ENCODE assay signal across 8 cellular contexts in the genomic region with DNA sequence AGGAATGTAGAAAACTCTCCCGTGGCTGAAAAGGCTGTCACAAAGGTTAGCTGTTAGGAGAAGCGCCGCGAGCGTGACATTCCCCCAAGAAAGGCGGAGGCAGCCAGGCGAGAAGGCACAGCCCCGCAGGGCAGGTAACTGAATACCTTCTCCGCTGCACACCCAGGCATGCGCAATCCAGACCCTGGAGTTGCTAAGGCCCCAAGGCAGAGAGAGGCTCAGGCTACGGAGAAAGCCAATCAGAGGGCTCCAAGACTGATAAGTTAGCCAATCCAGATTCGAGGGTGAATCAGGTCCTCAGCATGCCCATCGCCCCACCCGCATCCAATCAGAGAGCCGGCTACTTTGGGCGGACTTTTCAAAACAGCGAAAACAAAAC. TPM values are rescaled to one million over a fixed set of nuclear protein-coding genes. Genes with fewer than 3 reads are reported as not detected.
DNase-seq lines count a peak whose midpoint lies in the region; TF ChIP-seq lines count a peak whose summit lies in the region.

No MANE protein-coding gene starts in this region.

- TF ChIP-seq CTCF in GM06990 (IDR thresholded peaks at IDR 0.05; ENCODE audit: insufficient read depth, low read length, poor library complexity, severe bottlenecking) (no peak), HFF-Myc (IDR thresholded peaks at IDR 0.05; ENCODE audit: low read depth, low read length, missing control alignments) (no peak), glutamatergic neuron (IDR thresholded peaks at IDR 0.05; ENCODE audit: partially characterized antibody, unreplicated experiment) (no peak), osteoblast (IDR thresholded peaks at IDR 0.05; ENCODE audit: extremely low read depth, low read depth, low read length) (no peak)

- H3K4me1 Mint-ChIP-seq in activated naive CD8-positive, alpha-beta T cell treated with anti-CD3 and anti-CD28 coated beads for 36 hours = peaks cover 23% of the 10 kb centered on the region
- H3K4me1 Mint-ChIP-seq in glutamatergic neuron (ENCODE audit: low read depth, unreplicated experiment) = peaks cover 19% of the 10 kb centered on the region

- H3K4me3 Mint-ChIP-seq in activated naive CD8-positive, alpha-beta T cell treated with anti-CD3 and anti-CD28 coated beads for 36 hours = peak overlapping the region; percentile 98
- H3K4me3 Mint-ChIP-seq in glutamatergic neuron (ENCODE audit: unreplicated experiment) = peak overlapping the region; percentile 97

- H2AFZ ChIP-seq in osteoblast (ENCODE audit: low read length) = peak overlapping the region; percentile 99

- H3K9me3 Mint-ChIP-seq in activated naive CD8-positive, alpha-beta T cell treated with anti-CD3 and anti-CD28 coated beads for 36 hours = no peaks in the 10 kb centered on the region
- peaks cover 23% of the 10 kb centered on the region for H3K9me3 Mint-ChIP-seq in glutamatergic neuron (ENCODE audit: unreplicated experiment)

- peak overlapping the region; percentile 97 for H3K27ac Mint-ChIP-seq in activated naive CD8-positive, alpha-beta T cell treated with anti-CD3 and anti-CD28 coated beads for 36 hours
- H3K27ac Mint-ChIP-seq in glutamatergic neuron (ENCODE audit: unreplicated experiment) = peak overlapping the region; percentile 98

- no peaks in the 10 kb centered on the region for H3K9me3 ChIP-seq in SJSA1 (replicated peaks)
- H3K9me3 ChIP-seq in osteoblast (ENCODE audit: low read depth, low read length) = no peaks in the 10 kb centered on the region
- H3K9me3 ChIP-seq in thymus (ENCODE audit: control insufficient read depth) = no peaks in the 10 kb centered on the region

- H3K4me3 ChIP-seq in GM06990 (replicated peaks; ENCODE audit: low read depth, low read length) = peak overlapping the region; percentile 97
- peak overlapping the region; percentile 94 for H3K4me3 ChIP-seq in HFF-Myc (replicated peaks; ENCODE audit: low read depth, low read length)
- peak overlapping the region; percentile 77 for H3K4me3 ChIP-seq in SJSA1
- H3K4me3 ChIP-seq in osteoblast (ENCODE audit: insufficient read depth, low read length) = peak overlapping the region; percentile 96
- peak overlapping the region; percentile 99 for H3K4me3 ChIP-seq in thymus (ENCODE audit: low read length)

- under 1% methylated on average over 17 of the region's 17 CpGs for WGBS in thymus

- peak overlapping the region; percentile 98 for H3K4me2 ChIP-seq in osteoblast (ENCODE audit: insufficient read depth, low read length)

- H3K36me3 Mint-ChIP-seq in activated naive CD8-positive, alpha-beta T cell treated with anti-CD3 and anti-CD28 coated beads for 36 hours = peaks cover 3% of the 10 kb centered on the region
- H3K36me3 Mint-ChIP-seq in glutamatergic neuron (ENCODE audit: unreplicated experiment) = no peaks in the 10 kb centered on the region

- H4K20me1 ChIP-seq in osteoblast (ENCODE audit: insufficient read depth, low read length) = peaks cover 3% of the 10 kb centered on the region

- H3K27me3 Mint-ChIP-seq in activated naive CD8-positive, alpha-beta T cell treated with anti-CD3 and anti-CD28 coated beads for 36 hours = no peaks in the 10 kb centered on the region
- peaks cover 14% of the 10 kb centered on the region for H3K27me3 Mint-ChIP-seq in glutamatergic neuron (ENCODE audit: unreplicated experiment)

- H3K27me3 ChIP-seq in GM06990 (replicated peaks; ENCODE audit: control insufficient read depth, insufficient read depth, low read length) (no peaks in the 10 kb centered on the region), SJSA1 (replicated peaks) (no peaks in the 10 kb centered on the region), osteoblast (ENCODE audit: insufficient read depth, low read length) (peaks cover 38% of the 10 kb centered on the region), thymus (ENCODE audit: control insufficient read depth, insufficient read depth) (no peaks in the 10 kb centered on the region)

- H3K4me1 ChIP-seq in SJSA1 (replicated peaks) = peaks cover 19% of the 10 kb centered on the region
- H3K4me1 ChIP-seq in osteoblast (ENCODE audit: insufficient read depth, low read length) = peaks cover 20% of the 10 kb centered on the region
- H3K4me1 ChIP-seq in thymus (ENCODE audit: control insufficient read depth, insufficient read depth, low read length) = peaks cover 20% of the 10 kb centered on the region

- DNase-seq in GM06990 (ENCODE audit: extremely low read depth, insufficient read length) = no peak
- DNase-seq in HFF-Myc (ENCODE audit: extremely low read depth, low read depth) = peak; percentile 100
- peak; percentile 99 for DNase-seq in MV-4-11 (lab: John Stamatoyannopoulos, UW)
- peak; percentile 97 to 98 for DNase-seq in SJSA1 (ENCODE audit: low read depth in 1 of 2, low spot score in 2 of 2)
- peak; percentile 91 for DNase-seq in activated naive CD8-positive, alpha-beta T cell treated with anti-CD3 and anti-CD28 coated beads for 36 hours
- peak; percentile 90 for DNase-seq in glutamatergic neuron
- peak; percentile 99 for DNase-seq in osteoblast (ENCODE audit: insufficient read length, low spot score, missing footprints)

- no peaks in the 10 kb centered on the region; the same call in 1 of the 2 replicates for H3K36me3 ChIP-seq in GM06990 (ENCODE audit: control insufficient read depth, insufficient read depth, low read length)
- H3K36me3 ChIP-seq in SJSA1 = peaks cover 10% of the 10 kb centered on the region
- peaks cover 23% of the 10 kb centered on the region for H3K36me3 ChIP-seq in osteoblast (ENCODE audit: insufficient read depth, low read length)
- no peaks in the 10 kb centered on the region for H3K36me3 ChIP-seq in thymus (ENCODE audit: control insufficient read depth, insufficient read depth)

- H3K27ac ChIP-seq in SJSA1 (peak overlapping the region; percentile 69), osteoblast (ENCODE audit: low read depth, low read length) (peak overlapping the region; percentile 91), thymus (ENCODE audit: low read depth) (peak overlapping the region; percentile 100)

- peaks cover 7% of the 10 kb centered on the region for H3K79me2 ChIP-seq in osteoblast (ENCODE audit: insufficient read depth, low read length)

RNA-seq across cellular contexts. Expression of gene CCNG2, which starts 0.5 kb away (rescaled TPM):
- 8.1 and 12.3 TPM in 2 replicates for total RNA-seq in SJSA1 (2014; rRNA removed; shearing (Covaris generic))
- 10 to 100 TPM; 17.4 to 18.7 TPM for total RNA-seq in activated naive CD8-positive, alpha-beta T cell treated with anti-CD3 and anti-CD28 coated beads for 36 hours
- total RNA-seq in glutamatergic neuron (ENCODE audit: unreplicated experiment) = 115 TPM
- total RNA-seq in osteoblast = 45.4 and 49.2 TPM in 2 replicates
- polyA plus RNA-seq in thymus = 32.8 TPM
